ENCODE assay signal across 10 cellular contexts in the genomic region with DNA sequence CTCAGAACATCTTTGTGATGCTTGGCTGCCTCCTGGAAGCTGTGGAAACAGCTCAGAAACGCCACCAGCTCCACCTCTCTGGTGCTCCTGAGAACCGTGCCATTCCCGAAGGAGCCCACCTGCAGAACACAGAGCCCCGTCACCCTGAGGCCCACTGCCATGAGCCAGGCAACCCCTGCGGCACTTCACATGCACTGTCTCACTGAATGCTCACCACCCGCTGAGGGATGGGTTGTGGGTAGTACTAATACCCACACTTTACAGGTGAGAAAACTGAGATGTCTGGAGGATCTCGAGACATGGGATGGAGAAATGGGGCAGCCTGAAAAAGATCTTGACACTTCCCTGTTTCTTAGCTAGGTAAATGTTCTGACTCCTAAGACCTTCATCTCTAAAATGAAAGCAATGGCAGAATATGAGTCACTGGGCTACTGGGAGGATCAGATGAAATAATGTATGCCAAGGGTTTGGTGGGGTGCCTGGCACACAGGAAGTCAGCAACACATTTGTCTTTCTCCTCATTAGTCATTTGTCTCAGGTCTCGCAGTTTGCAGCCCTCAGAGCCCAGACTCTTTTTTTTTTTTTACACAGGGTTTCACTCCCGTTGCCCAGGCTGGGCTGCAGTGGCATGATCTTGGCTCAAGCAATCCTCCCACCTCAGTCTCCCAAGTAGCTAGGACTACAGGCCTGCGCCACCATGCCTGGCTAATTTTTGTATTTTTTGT. TPM values are rescaled to one million over a fixed set of nuclear protein-coding genes. Genes with fewer than 3 reads are reported as not detected.
A peak's percentile ranks its signal among the peaks of the same experiment; 100 is the strongest.
DNase-seq lines count a peak whose midpoint lies in the region; ATAC-seq and TF ChIP-seq lines count a peak whose summit lies in the region.
"Had no signal": no experiment of that assay in that cellular context is flagged by ENCODE, and none has a peak within 500 bp of the region (broad histone marks: within the 10 kb centered on the region; RNA-seq: fewer than 3 reads in every experiment).

No MANE protein-coding gene starts in this region.

- peak; percentile 59 for DNase-seq in COLO829 (ENCODE audit: low spot score)
- peak; percentile 32 for DNase-seq in RPMI8226
- DNase-seq in activated naive CD4-positive, alpha-beta T cell treated with anti-CD3 and anti-CD28 coated beads, Interleukin-2, amount 50 U/mL, for 16 hours: peak; percentile 64
- no peak for DNase-seq in osteocyte (ENCODE audit: extremely low spot score, unreplicated experiment)
- DNase-seq in Peyer's patch: no peak

- no peak overlapping the region for H3K27ac ChIP-seq in Peyer's patch
- H3K27ac ChIP-seq: neutrophil had no signal

- H3K27ac Mint-ChIP-seq in osteocyte (ENCODE audit: unreplicated experiment): peak overlapping the region; percentile 48

- peaks cover 19% of the 10 kb centered on the region for H3K4me1 Mint-ChIP-seq in osteocyte (ENCODE audit: unreplicated experiment)

- peaks cover 5% of the 10 kb centered on the region for H3K27me3 Mint-ChIP-seq in osteocyte (ENCODE audit: unreplicated experiment)

- H3K4me3 Mint-ChIP-seq in osteocyte (ENCODE audit: unreplicated experiment): no peak overlapping the region

- ATAC-seq in HG02938 (IDR thresholded peaks at IDR 0.05; ENCODE audit: unreplicated experiment) (no peak), GM18868 (IDR thresholded peaks at IDR 0.05; ENCODE audit: unreplicated experiment) (no peak), HG03097 (IDR thresholded peaks at IDR 0.05; ENCODE audit: low FRiP score, unreplicated experiment) (no peak)

- no peak overlapping the region for H3K4me3 ChIP-seq in Peyer's patch

- H3K9me3 Mint-ChIP-seq in osteocyte (ENCODE audit: unreplicated experiment): no peaks in the 10 kb centered on the region

- no peak for TF ChIP-seq POLR2A in Peyer's patch (IDR thresholded peaks at IDR 0.05)

- no peaks in the 10 kb centered on the region for H3K36me3 ChIP-seq in Peyer's patch

- H3K27me3 ChIP-seq in Peyer's patch: no peaks in the 10 kb centered on the region

- peaks cover 0 to 5% (median 0%) of the 10 kb centered on the region in 4 donors for H3K4me1 ChIP-seq in Peyer's patch

- peaks cover 0 to 3% (median 0%) of the 10 kb centered on the region in 4 donors for H3K9me3 ChIP-seq in Peyer's patch
- H3K9me3 ChIP-seq: neutrophil had no signal

- H3K36me3 Mint-ChIP-seq in osteocyte (ENCODE audit: unreplicated experiment): no peaks in the 10 kb centered on the region

- no peak for TF ChIP-seq CTCF in osteocyte (IDR thresholded peaks at IDR 0.05)
- TF ChIP-seq CTCF in Peyer's patch (IDR thresholded peaks at IDR 0.05): no peak

RNA-seq across cellular contexts. Expression of a gene that starts 5.3 kb away (rescaled TPM):
- total RNA-seq in osteocyte (0.21 and 0.24 TPM in 2 replicates), Peyer's patch (1 to 10 TPM in 1 of 4 donors, under 1 TPM in 2, not detected in 1; 0.66 to 1.2 (median 0.94) TPM)

RNA-seq across cellular contexts. Expression of a gene that starts 17.5 kb away (rescaled TPM):
- total RNA-seq in osteocyte (14.2 and 17.3 TPM in 2 replicates), Peyer's patch (10 to 100 TPM in 2 of 4 donors, 1 to 10 TPM in 2; 7.6 to 16.5 (median 12.0) TPM)

RNA-seq across cellular contexts. Expression of a gene that starts 55.4 kb away (rescaled TPM):
- not detected in 2 replicates for total RNA-seq in osteocyte
- total RNA-seq in Peyer's patch: 10 to 100 TPM; 15.7 to 93.6 (median 57.0) TPM
- total RNA-seq: T-helper 1 cell treated with Interleukin-12 subunit alpha and Interleukin-12 subunit beta and Interleukin-4 antibody, amounts not matched to agents 30 ng/mL and 1 ng/mL, for 36 hours had no signal

Comparison
In these comparisons a context has a peak if more than half of its experiments do, and no peak if none do; other contexts are left out.
1. DNase-seq: peak in COLO829 (single experiment), RPMI8226 (single experiment) and activated naive CD4-positive, alpha-beta T cell treated with anti-CD3 and anti-CD28 coated beads, Interleukin-2, amount 50 U/mL, for 16 hours (single experiment); none in osteocyte (single experiment) and Peyer's patch (0 of 3).
2. RNA of a gene that starts 55.4 kb away (total RNA-seq): 15.7 to 93.6 TPM in Peyer's patch; not detected in osteocyte; every median in the first group is over 10 times any median in the second.